Comparison of ENCODE assay signal across 10 cellular contexts in genomic region chr11:131668867-131669780, GRCh38.
DNase-seq lines count a peak whose midpoint lies in the region; ATAC-seq and TF ChIP-seq lines count a peak whose summit lies in the region.
"Had no signal": no experiment of that assay in that cellular context is flagged by ENCODE, and none has a peak within 500 bp of the region (broad histone marks: within the 10 kb centered on the region; RNA-seq: fewer than 3 reads in every experiment).

No MANE protein-coding gene starts in this region.

- H3K9me3 ChIP-seq in SU-DHL-6 (ENCODE audit: insufficient read depth, low read length), result no peaks in the 10 kb centered on the region
- no peaks in the 10 kb centered on the region for H3K9me3 ChIP-seq in naive thymus-derived CD4-positive, alpha-beta T cell (ENCODE audit: control insufficient read depth in 2 of 3, low read length in 3 of 3)
- no peaks in the 10 kb centered on the region for H3K9me3 ChIP-seq in CD4-positive, alpha-beta memory T cell (ENCODE audit: control insufficient read depth in 1 of 2, low read length in 2 of 2)

- no peaks in the 10 kb centered on the region for H3F3A ChIP-seq in SU-DHL-6 (ENCODE audit: insufficient read depth)

- H3K4me2 ChIP-seq in SU-DHL-6 (ENCODE audit: low read depth, low read length, poor library complexity, severe bottlenecking), result no peak overlapping the region

- H3K4me3 ChIP-seq in SU-DHL-6 (ENCODE audit: insufficient read depth, low read length, poor library complexity, severe bottlenecking) (no peak overlapping the region), choroid plexus epithelial cell (ENCODE audit: low read depth, low read length) (no peak overlapping the region)
- no peak overlapping the region for H3K4me3 ChIP-seq in naive thymus-derived CD4-positive, alpha-beta T cell (ENCODE audit: low read length)
- H3K4me3 ChIP-seq in CD4-positive, alpha-beta memory T cell (ENCODE audit: low read length in 2 of 2), result no peak overlapping the region

- H3K36me3 Mint-ChIP-seq in naive thymus-derived CD4-positive, alpha-beta T cell, result no peaks in the 10 kb centered on the region
- H3K36me3 Mint-ChIP-seq in CD4-positive, alpha-beta memory T cell, result no peaks in the 10 kb centered on the region

- intact Hi-C loops in naive thymus-derived CD4-positive, alpha-beta T cell (cut with micrococcal nuclease), result no loop called here
- intact Hi-C loops in CD4-positive, alpha-beta memory T cell (cut with micrococcal nuclease), result no loop called here

- CTCF ChIA-PET in naive thymus-derived CD4-positive, alpha-beta T cell (lab: Charles Lee), result no interaction called here
- CTCF ChIA-PET in CD4-positive, alpha-beta memory T cell (lab: Charles Lee; ENCODE audit: partially characterized antibody), result interaction anchor here (1.5 to 1.7 kb wide), 3 partner anchors 9 to 26 kb away, joined by 3 to 7 read pairs (median 5); no protein-coding TSS in a partner anchor

- DNase-seq in DMS53 (lab: John Stamatoyannopoulos, UW) (peak; percentile 45), choroid plexus epithelial cell (ENCODE audit: low read depth) (peak; percentile 71), NCI-H345 treated with DMSO at 0.1 percent for 48 hours (lab: John Stamatoyannopoulos, UW; ENCODE audit: unreplicated experiment) (no peak)
- DNase-seq in naive thymus-derived CD4-positive, alpha-beta T cell, result peak in 1 of 9 donors; percentile 33
- no peak for DNase-seq in CD4-positive, alpha-beta memory T cell

- POLR2A ChIA-PET in naive thymus-derived CD4-positive, alpha-beta T cell (lab: Charles Lee), result no interaction called here
- POLR2A ChIA-PET in CD4-positive, alpha-beta memory T cell (lab: Charles Lee; ENCODE audit: partially characterized antibody), result no interaction called here

- no peaks in the 10 kb centered on the region for H3K4me1 ChIP-seq in naive thymus-derived CD4-positive, alpha-beta T cell (ENCODE audit: control insufficient read depth in 2 of 2, insufficient read depth in 2 of 2, low read length in 2 of 2)
- no peaks in the 10 kb centered on the region for H3K4me1 ChIP-seq in CD4-positive, alpha-beta memory T cell (ENCODE audit: insufficient read depth, low read length)
- H3K4me1 ChIP-seq: parathyroid adenoma had no signal

- H3K27ac ChIP-seq in SU-DHL-6 (ENCODE audit: low read depth, low read length), result no peak overlapping the region
- no peak overlapping the region for H3K27ac ChIP-seq in naive thymus-derived CD4-positive, alpha-beta T cell (ENCODE audit: low read depth, low read length)
- no peak overlapping the region for H3K27ac ChIP-seq in CD4-positive, alpha-beta memory T cell (ENCODE audit: low read depth, low read length)
- H3K27ac ChIP-seq: parathyroid adenoma had no signal

- peak; percentile 89 for ATAC-seq in GM19395 (IDR thresholded peaks at IDR 0.05; ENCODE audit: unreplicated experiment)
- ATAC-seq in HG03457 (IDR thresholded peaks at IDR 0.05; ENCODE audit: unreplicated experiment), result peak; percentile 68
- ATAC-seq in naive thymus-derived CD4-positive, alpha-beta T cell, result peak; percentile 51

- H3K4me1 Mint-ChIP-seq in naive thymus-derived CD4-positive, alpha-beta T cell, result peaks cover 0 to 6% (median 0%) of the 10 kb centered on the region in 7 donors
- H3K4me1 Mint-ChIP-seq in CD4-positive, alpha-beta memory T cell, result peaks cover 0 to 5% (median 0%) of the 10 kb centered on the region in 4 donors

- no peak overlapping the region for H3K9ac ChIP-seq in SU-DHL-6 (ENCODE audit: low read length)
- H3K9ac ChIP-seq: parathyroid adenoma had no signal

- H3K27me3 Mint-ChIP-seq in naive thymus-derived CD4-positive, alpha-beta T cell, result peaks cover 0 to 11% (median 0%) of the 10 kb centered on the region in 5 donors
- no peaks in the 10 kb centered on the region for H3K27me3 Mint-ChIP-seq in CD4-positive, alpha-beta memory T cell

- no peaks in the 10 kb centered on the region for H4K20me1 ChIP-seq in SU-DHL-6 (ENCODE audit: low read depth, low read length)

- H3K79me2 ChIP-seq in SU-DHL-6 (ENCODE audit: insufficient read depth, low read length), result no peaks in the 10 kb centered on the region
- H3K79me2 ChIP-seq: parathyroid adenoma had no signal

- TF ChIP-seq CTCF in SU-DHL-6 (IDR thresholded peaks at IDR 0.05; ENCODE audit: insufficient read depth, low read length, poor library complexity, severe bottlenecking) (peak; percentile 44), choroid plexus epithelial cell (conservative IDR thresholded peaks at IDR 0.05; ENCODE audit: low read depth, low read length) (peak; percentile 85)

- peak overlapping the region in 1 of 10 donors; percentile 21 for H3K4me3 Mint-ChIP-seq in naive thymus-derived CD4-positive, alpha-beta T cell
- peak overlapping the region in 2 of 8 donors; percentile 56 to 61 for H3K4me3 Mint-ChIP-seq in CD4-positive, alpha-beta memory T cell
- H3K4me3 Mint-ChIP-seq: T-helper 1 cell treated with Interleukin-12 subunit alpha and Interleukin-12 subunit beta and Interleukin-4 antibody, amounts not matched to agents 30 μg/mL and 1 μg/mL, for 36 hours had no signal

- H3K36me3 ChIP-seq in SU-DHL-6 (ENCODE audit: low read length), result no peaks in the 10 kb centered on the region
- no peaks in the 10 kb centered on the region for H3K36me3 ChIP-seq in naive thymus-derived CD4-positive, alpha-beta T cell (ENCODE audit: control insufficient read depth in 2 of 3, insufficient read depth in 3 of 3, low read length in 3 of 3)
- no peaks in the 10 kb centered on the region for H3K36me3 ChIP-seq in CD4-positive, alpha-beta memory T cell (ENCODE audit: insufficient read depth, low read length)

- H3K9me3 Mint-ChIP-seq in naive thymus-derived CD4-positive, alpha-beta T cell, result peaks cover 0 to 4% (median 0%) of the 10 kb centered on the region in 11 donors
- peaks cover 0 to 2% (median 0%) of the 10 kb centered on the region in 8 donors for H3K9me3 Mint-ChIP-seq in CD4-positive, alpha-beta memory T cell
- H3K9me3 Mint-ChIP-seq: T-helper 1 cell treated with Interleukin-12 subunit alpha and Interleukin-12 subunit beta and Interleukin-4 antibody, amounts not matched to agents 30 μg/mL and 1 μg/mL, for 36 hours had no signal

- H3K27ac Mint-ChIP-seq in naive thymus-derived CD4-positive, alpha-beta T cell, result peak overlapping the region in 1 of 9 donors; percentile 3
- H3K27ac Mint-ChIP-seq in CD4-positive, alpha-beta memory T cell, result no peak overlapping the region
- H3K27ac Mint-ChIP-seq: T-helper 1 cell treated with Interleukin-12 subunit alpha and Interleukin-12 subunit beta and Interleukin-4 antibody, amounts not matched to agents 30 μg/mL and 1 μg/mL, for 36 hours had no signal

- H2AFZ ChIP-seq in SU-DHL-6 (ENCODE audit: low read depth, low read length, severe bottlenecking), result no peak overlapping the region
- H2AFZ ChIP-seq: parathyroid adenoma had no signal

- H3K9me2 ChIP-seq in SU-DHL-6 (replicated peaks; ENCODE audit: insufficient read depth, low read length), result no peaks in the 10 kb centered on the region

- no peaks in the 10 kb centered on the region for H3K27me3 ChIP-seq in SU-DHL-6 (ENCODE audit: low read length)
- H3K27me3 ChIP-seq in naive thymus-derived CD4-positive, alpha-beta T cell (ENCODE audit: control insufficient read depth in 2 of 2, insufficient read depth in 2 of 2, low read length in 2 of 2), result no peaks in the 10 kb centered on the region
- H3K27me3 ChIP-seq in CD4-positive, alpha-beta memory T cell (ENCODE audit: insufficient read depth, low read length), result no peaks in the 10 kb centered on the region

Comparison
In these comparisons a context has a peak if more than half of its experiments do, and no peak if none do; other contexts are left out.
1. DNase-seq: peak in DMS53 (single experiment) and choroid plexus epithelial cell (single experiment); none in CD4-positive, alpha-beta memory T cell (0 of 5) and NCI-H345 treated with DMSO at 0.1 percent for 48 hours (single experiment).
2. Peak in every context shown above with its lines, with median percentiles within 50 percentile points of each other: ATAC-seq.